Comparison of ENCODE assay signal across 8 cellular contexts in genomic region chr14:50061664-50062437, GRCh38. TPM values are rescaled to one million over a fixed set of nuclear protein-coding genes. Genes with fewer than 3 reads are reported as not detected.
DNase-seq lines count a peak whose midpoint lies in the region; ATAC-seq, FAIRE-seq and TF ChIP-seq lines count a peak whose summit lies in the region.

No MANE protein-coding gene starts in this region.

- peaks cover 80% of the 10 kb centered on the region for H3K4me1 Mint-ChIP-seq in T-helper 2 cell treated with Interferon-gamma antibody and Interleukin-4, amounts not matched to agents 5 μg/mL and 100 μg/mL, for 36 hours (ENCODE audit: low read depth)
- peaks cover 22% of the 10 kb centered on the region for H3K4me1 Mint-ChIP-seq in MCF 10A (ENCODE audit: insufficient read depth, unreplicated experiment)

- no peaks in the 10 kb centered on the region for H3K9me3 Mint-ChIP-seq in T-helper 2 cell treated with Interferon-gamma antibody and Interleukin-4, amounts not matched to agents 5 μg/mL and 100 μg/mL, for 36 hours
- no peaks in the 10 kb centered on the region for H3K9me3 Mint-ChIP-seq in MCF 10A (ENCODE audit: unreplicated experiment)

- ATAC-seq in GM21447 (IDR thresholded peaks at IDR 0.05; ENCODE audit: unreplicated experiment), result peak; percentile 52

- no TSS peak for BruUV-seq in MCF 10A (replicated peaks; lab: Mats Ljungman, UMichigan)

- H3K27me3 ChIP-seq in GM06990 (replicated peaks; ENCODE audit: control insufficient read depth, insufficient read depth, low read length) (no peaks in the 10 kb centered on the region), thyroid gland (no peaks in the 10 kb centered on the region)

- H3K36me3 ChIP-seq in GM06990 (ENCODE audit: control insufficient read depth, insufficient read depth, low read length) (no peaks in the 10 kb centered on the region), thyroid gland (no peaks in the 10 kb centered on the region)

- TF ChIP-seq POLR2A in thyroid gland (IDR thresholded peaks at IDR 0.05), result no peak

- peaks cover 2% of the 10 kb centered on the region for H3K36me3 Mint-ChIP-seq in T-helper 2 cell treated with Interferon-gamma antibody and Interleukin-4, amounts not matched to agents 5 μg/mL and 100 μg/mL, for 36 hours (ENCODE audit: low read depth)
- peaks cover 7% of the 10 kb centered on the region for H3K36me3 Mint-ChIP-seq in MCF 10A (ENCODE audit: insufficient read depth, unreplicated experiment)

- WGBS in thyroid gland, 2 donors, result 75 to 76% methylated on average over 11 of the region's 11 CpGs

- no peaks in the 10 kb centered on the region for H3K27me3 Mint-ChIP-seq in T-helper 2 cell treated with Interferon-gamma antibody and Interleukin-4, amounts not matched to agents 5 μg/mL and 100 μg/mL, for 36 hours (ENCODE audit: low read depth)
- H3K27me3 Mint-ChIP-seq in MCF 10A (ENCODE audit: insufficient read depth, unreplicated experiment), result no peaks in the 10 kb centered on the region

- CTCF ChIA-PET in MCF 10A (lab: Yijun Ruan, JAX), result interaction anchor here (0.6 to 4.2 kb wide), 15 partner anchors 9 to 464 kb away, joined by 3 to 52 read pairs (median 5); partner anchors contain the start of gene NEMF

- H3K9me3 ChIP-seq in thyroid gland, result no peaks in the 10 kb centered on the region

- FAIRE-seq in HTR-8/SVneo (lab: Jason Lieb, UNC), result peak; percentile 38

- POLR2A ChIA-PET in MCF 10A (lab: Yijun Ruan, JAX), result interaction anchor here (0.7 to 4.6 kb wide), 24 partner anchors 8 to 210 kb away, joined by 3 to 53 read pairs (median 6); partner anchors contain the start of genes ARF6 and VCPKMT

- TF ChIP-seq CTCF in GM06990 (IDR thresholded peaks at IDR 0.05; ENCODE audit: insufficient read depth, low read length, poor library complexity, severe bottlenecking) (no peak), MCF 10A (IDR thresholded peaks at IDR 0.05; ENCODE audit: unreplicated experiment) (no peak), thyroid gland (IDR thresholded peaks at IDR 0.05) (no peak)

- peak overlapping the region; percentile 100 for H3K27ac Mint-ChIP-seq in T-helper 2 cell treated with Interferon-gamma antibody and Interleukin-4, amounts not matched to agents 5 μg/mL and 100 μg/mL, for 36 hours
- peak overlapping the region; percentile 84 for H3K27ac Mint-ChIP-seq in MCF 10A (ENCODE audit: low read depth, unreplicated experiment)

- H3K4me3 ChIP-seq in GM06990 (replicated peaks; ENCODE audit: low read depth, low read length) (peak overlapping the region; percentile 58), thyroid gland (replicated peaks in 1 of 3) (no peak overlapping the region)

- H3K4me1 ChIP-seq in thyroid gland, result peaks cover 0 to 16% of the 10 kb centered on the region in 2 donors

- DNase-seq in GM06990 (ENCODE audit: extremely low read depth, insufficient read length), result peak; percentile 80
- peak; percentile 22 for DNase-seq in HTR-8/SVneo (ENCODE audit: insufficient read length, low spot score)
- peak; percentile 66 for DNase-seq in T-helper 2 cell treated with Interferon-gamma antibody and Interleukin-4, amounts not matched to agents 5 μg/mL and 100 μg/mL, for 36 hours (ENCODE audit: low spot score)
- DNase-seq in MCF 10A (ENCODE audit: unreplicated experiment), result peak; percentile 52
- peak; percentile 54 to 59 for DNase-seq in lung microvascular endothelial cell (ENCODE audit: low read depth in 2 of 2)
- DNase-seq in thyroid gland, result peak in 1 of 2 donors; percentile 21
- no peak for DNase-seq in DMS79 (lab: John Stamatoyannopoulos, UW)

- intact Hi-C loops in MCF 10A (cut with micrococcal nuclease), result loop anchor here (2.0 to 5.0 kb wide), 5 partner anchors 23 to 195 kb away; partner anchors contain the start of gene ARF6
- intact Hi-C loops in thyroid gland (cut with DNase I), result no loop called here

- H3K27ac ChIP-seq in thyroid gland, result peak overlapping the region; percentile 21 to 57 (median 32)

- H3K4me3 Mint-ChIP-seq in T-helper 2 cell treated with Interferon-gamma antibody and Interleukin-4, amounts not matched to agents 5 μg/mL and 100 μg/mL, for 36 hours, result peak overlapping the region; percentile 94
- H3K4me3 Mint-ChIP-seq in MCF 10A (ENCODE audit: unreplicated experiment), result no peak overlapping the region

RNA-seq across cellular contexts. Expression of gene VCPKMT, which starts 54.5 kb away (rescaled TPM):
- total RNA-seq in MCF 10A (2022), result 7.2 and 10.4 TPM in 2 replicates
- 1.7 and 2.6 TPM in 2 replicates for total RNA-seq in lung microvascular endothelial cell
- total RNA-seq in thyroid gland, result 10 to 100 TPM in 3 of 4 donors, 1 to 10 TPM in 1; 4.5 to 16.0 (median 12.3) TPM
